ENCODE assay signal across 12 cellular contexts in the genomic region with DNA sequence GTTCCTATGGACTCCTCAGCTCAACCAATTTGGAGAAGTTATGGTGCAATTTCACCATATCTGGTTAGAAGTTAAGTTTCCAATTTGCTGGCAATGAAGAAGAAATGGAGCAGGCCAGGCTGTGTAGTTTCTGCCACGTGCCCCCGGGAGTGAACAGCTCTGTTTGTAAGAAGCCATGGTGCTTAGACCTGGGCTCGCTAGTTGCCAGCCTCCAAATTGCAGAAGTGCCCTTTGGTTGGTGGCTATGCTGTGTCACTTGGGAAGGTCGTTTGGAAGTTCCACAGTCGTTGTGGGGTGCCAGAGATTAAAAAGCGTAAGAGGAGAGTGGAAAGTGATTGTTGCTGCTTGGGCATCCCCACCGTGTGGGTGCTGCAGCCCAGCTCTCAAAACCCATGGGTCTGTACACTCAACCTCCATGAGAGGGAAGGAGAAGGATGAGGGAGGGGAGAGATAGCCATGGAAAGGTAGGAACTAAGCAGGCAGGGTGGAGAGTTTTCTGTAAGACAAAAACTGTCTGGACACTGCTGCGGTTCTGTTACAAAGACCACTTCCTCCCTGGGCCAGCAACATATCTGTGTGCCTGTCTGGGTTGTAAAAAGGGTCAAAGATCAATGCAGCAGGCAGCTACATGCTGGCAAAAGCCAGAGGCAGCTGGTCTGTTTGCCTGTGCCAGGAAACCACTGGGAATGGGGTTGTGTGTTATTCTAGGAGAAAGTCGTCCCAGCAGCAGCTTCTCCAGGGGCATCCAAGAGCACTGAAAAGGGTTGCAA. TPM values are rescaled to one million over a fixed set of nuclear protein-coding genes. Genes with fewer than 3 reads are reported as not detected.
DNase-seq lines count a peak whose midpoint lies in the region; ATAC-seq and TF ChIP-seq lines count a peak whose summit lies in the region.
"Had no signal": no experiment of that assay in that cellular context is flagged by ENCODE, and none has a peak within 500 bp of the region (broad histone marks: within the 10 kb centered on the region; RNA-seq: fewer than 3 reads in every experiment).

No MANE protein-coding gene starts in this region.

- peaks cover 19% of the 10 kb centered on the region for H3K36me3 Mint-ChIP-seq in central memory CD8-positive, alpha-beta T cell (ENCODE audit: insufficient read depth)
- H3K36me3 Mint-ChIP-seq in natural killer cell, result peaks cover 7% of the 10 kb centered on the region

- H3K27me3 ChIP-seq in MG63 (no peaks in the 10 kb centered on the region), ovary (no peaks in the 10 kb centered on the region)

- TF ChIP-seq POLR2A in ovary (IDR thresholded peaks at IDR 0.05), result no peak

- no peak for TF ChIP-seq EP300 in ovary (IDR thresholded peaks at IDR 0.05)

- peak overlapping the region; percentile 67 for H3K4me3 Mint-ChIP-seq in central memory CD8-positive, alpha-beta T cell
- peak overlapping the region; percentile 83 for H3K4me3 Mint-ChIP-seq in natural killer cell

- no peak for TF ChIP-seq CTCF in natural killer cell (IDR thresholded peaks at IDR 0.05)
- TF ChIP-seq CTCF in ovary (IDR thresholded peaks at IDR 0.05), result no peak

- DNase-seq in CD1c-positive myeloid dendritic cell (ENCODE audit: extremely low spot score) (peak; percentile 72), MG63 (peak; percentile 50), natural killer cell (no peak), ovary (no peak)
- no peak for DNase-seq in central memory CD8-positive, alpha-beta T cell (ENCODE audit: low spot score in 2 of 2)
- DNase-seq: activated naive CD4-positive, alpha-beta T cell treated with anti-CD3 and anti-CD28 coated beads, Interleukin-2, amount 50 U/mL, for 16 hours; NCI-H510A; WERI-Rb-1 had no signal

- intact Hi-C loops in natural killer cell (cut with micrococcal nuclease), result loop anchor here (2.0 kb wide), 3 partner anchors 29 to 129 kb away; a partner anchor contains a TSS
- intact Hi-C loops in ovary (cut with DNase I), result no loop called here

- H3K4me3 ChIP-seq in MG63 (no peak overlapping the region), ovary (no peak overlapping the region)
- H3K4me3 ChIP-seq: skin epidermis had no signal

- H3K27ac Mint-ChIP-seq in central memory CD8-positive, alpha-beta T cell (ENCODE audit: low read depth), result peak overlapping the region; percentile 87
- H3K27ac Mint-ChIP-seq in natural killer cell, result peak overlapping the region; percentile 88 to 94

- no peaks in the 10 kb centered on the region for H3K27me3 Mint-ChIP-seq in central memory CD8-positive, alpha-beta T cell
- H3K27me3 Mint-ChIP-seq in natural killer cell (ENCODE audit: low read depth in 2 of 2), result no peaks in the 10 kb centered on the region

- peaks cover 42% of the 10 kb centered on the region for H3K4me1 Mint-ChIP-seq in central memory CD8-positive, alpha-beta T cell
- H3K4me1 Mint-ChIP-seq in natural killer cell, result peaks cover 55 to 57% of the 10 kb centered on the region in 2 donors

- H3K36me3 ChIP-seq in MG63 (no peaks in the 10 kb centered on the region), ovary (no peaks in the 10 kb centered on the region)
- H3K36me3 ChIP-seq: WERI-Rb-1 had no signal

- H3K9me3 ChIP-seq in MG63 (no peaks in the 10 kb centered on the region), ovary (no peaks in the 10 kb centered on the region)

- no peak overlapping the region for H3K27ac ChIP-seq in ovary
- H3K27ac ChIP-seq: WERI-Rb-1 had no signal

- H3K4me1 ChIP-seq in ovary (ENCODE audit: insufficient read depth), result peaks cover 10% of the 10 kb centered on the region

- ATAC-seq in central memory CD8-positive, alpha-beta T cell (replicated peaks; ENCODE audit: extremely low read depth, poor library complexity, severe bottlenecking), result no peak
- ATAC-seq in natural killer cell (no peak), HG03039 (IDR thresholded peaks at IDR 0.05; ENCODE audit: unreplicated experiment) (no peak), HG03045 (IDR thresholded peaks at IDR 0.05; ENCODE audit: unreplicated experiment) (no peak), HG03378 (IDR thresholded peaks at IDR 0.05; ENCODE audit: unreplicated experiment) (no peak)

- 49 to 60% (median 55%) methylated on average over 9 of the region's 9 CpGs for WGBS in ovary, 3 donors

- H3K9me3 Mint-ChIP-seq in central memory CD8-positive, alpha-beta T cell, result no peaks in the 10 kb centered on the region
- no peaks in the 10 kb centered on the region for H3K9me3 Mint-ChIP-seq in natural killer cell

RNA-seq across cellular contexts. Expression of a gene that starts 10.8 kb away (rescaled TPM):
- not detected in 2 replicates for total RNA-seq in MG63 (2014; rRNA removed; shearing (Covaris generic); ENCODE audit: low replicate concordance)
- 100 to 1,000 TPM in 2 of 3 donors, 10 to 100 TPM in 1; 83.9 to 150 (median 114) TPM for total RNA-seq in natural killer cell
- 10 to 100 TPM in 4 of 7 donors, 1 to 10 TPM in 3; 3.3 to 30.3 (median 10.8) TPM for total RNA-seq in ovary
- 10 to 100 TPM in 1 of 2 donors, 1 to 10 TPM in 1; 7.8 to 41.6 TPM for polyA plus RNA-seq in ovary

Comparison
In these comparisons a context has a peak if more than half of its experiments do, and no peak if none do; other contexts are left out.
1. DNase-seq: peak in CD1c-positive myeloid dendritic cell (single experiment) and MG63 (single experiment); none in central memory CD8-positive, alpha-beta T cell (0 of 2), natural killer cell (single experiment) and ovary (0 of 5).